In the genomic region with DNA sequence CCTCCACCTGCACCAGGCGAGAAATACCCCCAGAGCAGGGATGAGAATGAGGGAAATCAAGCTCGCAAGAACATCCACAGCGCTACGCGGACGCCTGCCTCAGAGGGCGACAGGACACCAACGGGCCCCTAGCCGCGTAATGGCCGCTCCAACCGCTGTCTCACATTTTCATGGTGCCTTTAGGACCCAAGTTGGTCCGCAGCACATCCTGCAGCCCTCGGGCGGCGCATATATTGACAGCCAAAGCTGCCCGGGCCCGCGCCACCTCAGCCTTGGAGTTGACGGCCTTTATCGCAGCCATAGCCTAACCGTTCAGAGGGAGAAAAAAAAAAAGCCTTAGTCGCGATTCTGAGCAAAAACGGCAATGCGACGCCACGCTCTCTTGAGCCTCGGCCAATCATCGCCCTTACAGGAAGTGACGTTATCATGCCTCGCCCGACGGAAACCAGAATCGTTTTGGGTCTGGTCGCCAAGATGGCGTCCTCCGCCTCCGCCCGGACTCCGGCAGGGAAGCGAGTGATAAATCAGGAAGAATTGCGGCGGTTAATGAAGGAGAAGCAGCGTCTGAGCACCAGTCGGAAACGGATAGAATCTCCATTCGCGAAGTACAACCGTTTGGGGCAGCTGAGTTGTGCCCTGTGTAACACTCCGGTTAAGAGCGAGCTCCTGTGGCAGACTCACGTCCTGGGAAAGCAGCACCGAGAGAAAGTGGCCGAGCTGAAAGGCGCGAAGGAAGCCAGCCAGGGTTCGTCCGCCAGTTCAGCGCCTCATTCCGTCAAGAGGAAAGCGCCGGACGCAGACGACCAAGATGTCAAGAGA, we compare ENCODE assay signal across 8 cellular contexts. TPM values are rescaled to one million over a fixed set of nuclear protein-coding genes. Genes with fewer than 3 reads are reported as not detected.
A peak's percentile ranks its signal among the peaks of the same experiment; 100 is the strongest.
DNase-seq lines count a peak whose midpoint lies in the region; ATAC-seq and TF ChIP-seq lines count a peak whose summit lies in the region.

A gene with protein sequence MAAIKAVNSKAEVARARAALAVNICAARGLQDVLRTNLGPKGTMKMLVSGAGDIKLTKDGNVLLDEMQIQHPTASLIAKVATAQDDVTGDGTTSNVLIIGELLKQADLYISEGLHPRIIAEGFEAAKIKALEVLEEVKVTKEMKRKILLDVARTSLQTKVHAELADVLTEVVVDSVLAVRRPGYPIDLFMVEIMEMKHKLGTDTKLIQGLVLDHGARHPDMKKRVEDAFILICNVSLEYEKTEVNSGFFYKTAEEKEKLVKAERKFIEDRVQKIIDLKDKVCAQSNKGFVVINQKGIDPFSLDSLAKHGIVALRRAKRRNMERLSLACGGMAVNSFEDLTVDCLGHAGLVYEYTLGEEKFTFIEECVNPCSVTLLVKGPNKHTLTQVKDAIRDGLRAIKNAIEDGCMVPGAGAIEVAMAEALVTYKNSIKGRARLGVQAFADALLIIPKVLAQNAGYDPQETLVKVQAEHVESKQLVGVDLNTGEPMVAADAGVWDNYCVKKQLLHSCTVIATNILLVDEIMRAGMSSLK (minus strand): TSS at position 368 of the 819 bp plus-strand sequence. CDS start 67 bp downstream, at position 301.
A gene with protein sequence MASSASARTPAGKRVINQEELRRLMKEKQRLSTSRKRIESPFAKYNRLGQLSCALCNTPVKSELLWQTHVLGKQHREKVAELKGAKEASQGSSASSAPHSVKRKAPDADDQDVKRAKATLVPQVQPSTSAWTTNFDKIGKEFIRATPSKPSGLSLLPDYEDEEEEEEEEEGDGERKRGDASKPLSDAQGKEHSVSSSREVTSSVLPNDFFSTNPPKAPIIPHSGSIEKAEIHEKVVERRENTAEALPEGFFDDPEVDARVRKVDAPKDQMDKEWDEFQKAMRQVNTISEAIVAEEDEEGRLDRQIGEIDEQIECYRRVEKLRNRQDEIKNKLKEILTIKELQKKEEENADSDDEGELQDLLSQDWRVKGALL (plus strand): TSS at position 448 of the 819 bp plus-strand sequence. CDS start 27 bp downstream, at position 475.

- no peak for TF ChIP-seq CTCF in astrocyte of the cerebellum (IDR thresholded peaks at IDR 0.05; ENCODE audit: low read depth, low read length, missing control alignments)
- no peak for TF ChIP-seq CTCF in hepatocyte (IDR thresholded peaks at IDR 0.05; ENCODE audit: poor library complexity)

- no peaks in the 10 kb centered on the region for H4K20me1 ChIP-seq in hepatocyte (ENCODE audit: insufficient read depth, poor library complexity, severe bottlenecking)

- H3K36me3 ChIP-seq in hepatocyte (replicated peaks; ENCODE audit: insufficient read depth, low read depth), result no peaks in the 10 kb centered on the region
- H3K36me3 ChIP-seq in rectal smooth muscle tissue (ENCODE audit: control insufficient read depth, insufficient read depth, low read length), result peaks cover 2% of the 10 kb centered on the region
- H3K36me3 ChIP-seq in aorta (ENCODE audit: control insufficient read depth in 1 of 2, insufficient read depth in 2 of 2, low read length in 1 of 2), result no peaks in the 10 kb centered on the region

- peak within 1 kb of the TSS; percentile 95 for H3K4me2 ChIP-seq in hepatocyte

- peak; percentile 82 for ATAC-seq in GM18505 (IDR thresholded peaks at IDR 0.05; ENCODE audit: unreplicated experiment)
- peak; percentile 87 for ATAC-seq in HG02970 (IDR thresholded peaks at IDR 0.05; ENCODE audit: low FRiP score, unreplicated experiment)
- ATAC-seq in aorta (ENCODE audit: low FRiP score), result peak; percentile 98

- peak; percentile 97 for TF ChIP-seq POLR2A in GM18505 (IDR thresholded peaks at IDR 0.05; ENCODE audit: borderline replicate concordance, extremely low read depth, insufficient read depth, insufficient read length)

- peaks cover 24% of the 10 kb centered on the region for H3K79me2 ChIP-seq in hepatocyte

- H3K4me3 ChIP-seq in astrocyte of the cerebellum (ENCODE audit: low read depth, low read length) (peak within 1 kb of the TSS; percentile 98), hepatocyte (peak within 1 kb of the TSS; percentile 51), rectal smooth muscle tissue (ENCODE audit: low read length) (peak within 1 kb of the TSS; percentile 100), aorta (ENCODE audit: low read length in 2 of 2) (peak within 1 kb of the TSS; percentile 75 to 78)

- H3K9me2 ChIP-seq in hepatocyte (replicated peaks; ENCODE audit: insufficient read depth), result no peaks in the 10 kb centered on the region

- intact Hi-C loops in aorta (cut with DNase I), result loop anchor here (2.0 to 5.0 kb wide), 5 partner anchors 19 to 157 kb away; a partner anchor contains a TSS

- H3K9ac ChIP-seq in rectal smooth muscle tissue (ENCODE audit: low read length), result peak within 1 kb of the TSS; percentile 98

- H3K9me3 ChIP-seq in hepatocyte (ENCODE audit: low read depth), result no peaks in the 10 kb centered on the region
- H3K9me3 ChIP-seq in aorta (ENCODE audit: control insufficient read depth, low read length), result no peaks in the 10 kb centered on the region

- DNase-seq in NCI-H1930 (lab: John Stamatoyannopoulos, UW) (peak; percentile 81 to 87), T-helper 22 cell (ENCODE audit: low read depth) (peak; percentile 84), astrocyte of the cerebellum (ENCODE audit: low read depth) (peak; percentile 90), hepatocyte (ENCODE audit: low spot score) (peak; percentile 96), aorta (peak; percentile 95 to 96)

- H3K27ac ChIP-seq in hepatocyte, result peak within 1 kb of the TSS; percentile 95
- H3K27ac ChIP-seq in rectal smooth muscle tissue (ENCODE audit: low read depth, low read length), result peak within 1 kb of the TSS; percentile 98
- peak within 1 kb of the TSS; percentile 69 to 98 for H3K27ac ChIP-seq in aorta (ENCODE audit: low read depth in 1 of 2, low read length in 2 of 2)

- H3K4me1 ChIP-seq in hepatocyte (ENCODE audit: insufficient read depth), result peaks cover 11% of the 10 kb centered on the region
- peaks cover 16% of the 10 kb centered on the region for H3K4me1 ChIP-seq in rectal smooth muscle tissue (ENCODE audit: control insufficient read depth, insufficient read depth, low read length)
- peaks cover 3 to 6% of the 10 kb centered on the region in 2 donors for H3K4me1 ChIP-seq in aorta (ENCODE audit: control insufficient read depth in 1 of 2, insufficient read depth in 2 of 2, low read length in 2 of 2)

- WGBS in hepatocyte (ENCODE audit: low lambda C conversion rate, missing lambda C conversion rate), result under 1% methylated on average over 64 of the region's 65 CpGs
- WGBS in aorta, 2 donors, result 0% methylated on average over 65 of the region's 65 CpGs

- H3K27me3 ChIP-seq in hepatocyte, result no peaks in the 10 kb centered on the region
- H3K27me3 ChIP-seq in rectal smooth muscle tissue (ENCODE audit: control insufficient read depth, insufficient read depth, low read length), result no peaks in the 10 kb centered on the region
- H3K27me3 ChIP-seq in aorta (ENCODE audit: control insufficient read depth in 1 of 2, insufficient read depth in 2 of 2, low read length in 1 of 2), result no peaks in the 10 kb centered on the region

- H2AFZ ChIP-seq in hepatocyte, result peak within 1 kb of the TSS; percentile 65

- in situ Hi-C loops in astrocyte of the cerebellum (cut with HindIII; ENCODE audit: low sequenced_read_pairs), result no loop called here

RNA-seq across cellular contexts. Expression of the first gene that starts in this region (rescaled TPM):
- total RNA-seq in hepatocyte (0.76 and 2.6 TPM in 2 replicates), aorta (1 to 10 TPM; 1.9 to 2.4 TPM)
- polyA plus RNA-seq in hepatocyte (1.7 and 2.4 TPM in 2 replicates), aorta (1 to 10 TPM in 1 of 2 donors, under 1 TPM in 1; 0.63 to 2.6 TPM)

RNA-seq across cellular contexts. Expression of the second gene that starts in this region (rescaled TPM):
- total RNA-seq in hepatocyte (11.0 and 16.3 TPM in 2 replicates), aorta (10 to 100 TPM; 12.9 to 14.5 TPM)
- polyA plus RNA-seq in hepatocyte (9.9 and 11.8 TPM in 2 replicates), aorta (10 to 100 TPM in 1 of 2 donors, 1 to 10 TPM in 1; 8.9 to 16.8 TPM)

Comparison
In these comparisons a context has a peak if more than half of its experiments do, and no peak if none do; other contexts are left out.
1. Peak in every context shown above with its lines: DNase-seq, ATAC-seq, H3K4me3 ChIP-seq and H3K27ac ChIP-seq.